In genomic region chr12:12592930-12593329, GRCh38 we compare ENCODE assay signal across 18 cellular contexts. TPM values are rescaled to one million over a fixed set of nuclear protein-coding genes. Genes with fewer than 3 reads are reported as not detected.
DNase-seq lines count a peak whose midpoint lies in the region; ATAC-seq, FAIRE-seq and TF ChIP-seq lines count a peak whose summit lies in the region.
"Had no signal": no experiment of that assay in that cellular context is flagged by ENCODE, and none has a peak within 500 bp of the region (broad histone marks: within the 10 kb centered on the region; RNA-seq: fewer than 3 reads in every experiment).

No MANE protein-coding gene starts in this region.

- H3K4me2 ChIP-seq in fibroblast of lung (ENCODE audit: extremely low read depth, insufficient read depth, low read length): no peak overlapping the region

- H3K9me3 Mint-ChIP-seq in T-helper 2 cell treated with Interferon-gamma antibody and Interleukin-4, amounts not matched to agents 5 μg/mL and 100 μg/mL, for 36 hours: peaks cover 4% of the 10 kb centered on the region
- H3K9me3 Mint-ChIP-seq: dendritic cell treated with granulocyte-macrophage colony-stimulating factor and Interleukin-4, amounts not matched to agents 40 ng/mL and 50 ng/mL, for 4 days had no signal

- no peaks in the 10 kb centered on the region for H3K79me2 ChIP-seq in fibroblast of lung (ENCODE audit: control insufficient read depth, insufficient read depth, low read length)

- TF ChIP-seq CTCF in fibroblast of lung (conservative IDR thresholded peaks at IDR 0.05 in 1 of 2, IDR thresholded peaks at IDR 0.05 in 1 of 2; ENCODE audit: low read depth in 1 of 2, low read length in 2 of 2): no peak

- H4K20me1 ChIP-seq in fibroblast of lung (ENCODE audit: control insufficient read depth, extremely low read depth, insufficient read depth, low read length): no peaks in the 10 kb centered on the region

- no peak overlapping the region for H3K27ac ChIP-seq in fibroblast of lung (ENCODE audit: insufficient read depth, low read length)
- H3K27ac ChIP-seq: esophagus squamous epithelium had no signal

- ATAC-seq in HG03196 (IDR thresholded peaks at IDR 0.05; ENCODE audit: unreplicated experiment): no peak

- peaks cover 9% of the 10 kb centered on the region for H3K27me3 Mint-ChIP-seq in T-helper 2 cell treated with Interferon-gamma antibody and Interleukin-4, amounts not matched to agents 5 μg/mL and 100 μg/mL, for 36 hours (ENCODE audit: low read depth)

- no peak overlapping the region for H3K9ac ChIP-seq in fibroblast of lung (ENCODE audit: insufficient read depth, low read length)

- DNase-seq in T-helper 2 cell treated with Interferon-gamma antibody and Interleukin-4, amounts not matched to agents 5 μg/mL and 100 μg/mL, for 36 hours (ENCODE audit: low spot score): no peak
- DNase-seq in T-helper 2 cell (no peak), RPMI7951 (ENCODE audit: low read depth) (peak; percentile 54), fibroblast of lung (ENCODE audit: low read depth in 2 of 2) (peak; percentile 11 to 71), urothelium cell line (ENCODE audit: low spot score) (peak; percentile 76), NCI-H1417 treated with DMSO at 0.1 percent for 48 hours (lab: John Stamatoyannopoulos, UW) (no peak), epidermal melanocyte (ENCODE audit: insufficient read length, low spot score) (no peak)
- DNase-seq: activated naive CD8-positive, alpha-beta T cell treated with anti-CD3 and anti-CD28 coated beads, Interleukin-2, amount 10 ng/mL, durations not matched to agents 7 days and 5 days; COR-L47; esophagus squamous epithelium; H7; midbrain; MM.1S; NCI-H2081 treated with DMSO at 0.1 percent for 48 hours; nucleus accumbens had no signal

- H3K9me3 ChIP-seq in fibroblast of lung (ENCODE audit: control insufficient read depth, insufficient read depth, low read depth, low read length): no peaks in the 10 kb centered on the region
- H3K9me3 ChIP-seq: esophagus squamous epithelium had no signal

- H2AFZ ChIP-seq in fibroblast of lung (ENCODE audit: low read length): no peak overlapping the region

- no peaks in the 10 kb centered on the region for H3K36me3 Mint-ChIP-seq in T-helper 2 cell treated with Interferon-gamma antibody and Interleukin-4, amounts not matched to agents 5 μg/mL and 100 μg/mL, for 36 hours (ENCODE audit: low read depth)

- peak overlapping the region; percentile 9 for H3K27ac Mint-ChIP-seq in T-helper 2 cell treated with Interferon-gamma antibody and Interleukin-4, amounts not matched to agents 5 μg/mL and 100 μg/mL, for 36 hours
- H3K27ac Mint-ChIP-seq: activated naive CD8-positive, alpha-beta T cell treated with anti-CD3 and anti-CD28 coated beads, Interleukin-2, amount 10 ng/mL, durations not matched to agents 7 days and 5 days; dendritic cell treated with granulocyte-macrophage colony-stimulating factor and Interleukin-4, amounts not matched to agents 40 ng/mL and 50 ng/mL, for 4 days had no signal

- H3K4me1 ChIP-seq in fibroblast of lung (ENCODE audit: control insufficient read depth, extremely low read depth, insufficient read depth, low read length): no peaks in the 10 kb centered on the region

- peaks cover 9% of the 10 kb centered on the region for H3K27me3 ChIP-seq in fibroblast of lung (ENCODE audit: control insufficient read depth, insufficient read depth, low read length)
- H3K27me3 ChIP-seq: esophagus squamous epithelium had no signal

- no peaks in the 10 kb centered on the region for H3K4me1 Mint-ChIP-seq in T-helper 2 cell treated with Interferon-gamma antibody and Interleukin-4, amounts not matched to agents 5 μg/mL and 100 μg/mL, for 36 hours (ENCODE audit: low read depth)

- no peaks in the 10 kb centered on the region for H3K36me3 ChIP-seq in fibroblast of lung (ENCODE audit: control insufficient read depth, insufficient read depth, low read length)
- H3K36me3 ChIP-seq: esophagus squamous epithelium had no signal

- no peak overlapping the region for H3K4me3 ChIP-seq in fibroblast of lung (replicated peaks in 1 of 4; ENCODE audit: control extremely low read depth in 1 of 4, insufficient read depth in 1 of 4, low read depth in 3 of 4, low read length in 4 of 4)
- H3K4me3 ChIP-seq: esophagus squamous epithelium had no signal

- peak; percentile 63 for FAIRE-seq in urothelium cell line (lab: Jason Lieb, UNC)
- FAIRE-seq: A204.1 had no signal

- H3K4me3 Mint-ChIP-seq in T-helper 2 cell treated with Interferon-gamma antibody and Interleukin-4, amounts not matched to agents 5 μg/mL and 100 μg/mL, for 36 hours: no peak overlapping the region
- H3K4me3 Mint-ChIP-seq: activated naive CD8-positive, alpha-beta T cell treated with anti-CD3 and anti-CD28 coated beads, Interleukin-2, amount 10 ng/mL, durations not matched to agents 7 days and 5 days; dendritic cell treated with granulocyte-macrophage colony-stimulating factor and Interleukin-4, amounts not matched to agents 40 ng/mL and 50 ng/mL, for 4 days had no signal

RNA-seq across cellular contexts. Expression of gene CREBL2, which starts 18.7 kb away (rescaled TPM):
- total RNA-seq in RPMI7951 (2014; rRNA removed; shearing (Covaris generic)): 25.4 and 26.2 TPM in 2 replicates
- 46.7 and 59.5 TPM in 2 replicates for total RNA-seq in fibroblast of lung
- 28.8 and 35.9 TPM in 2 replicates for polyA plus RNA-seq in fibroblast of lung
- 23.0 and 28.9 TPM in 2 replicates for polyA plus RNA-seq in fibroblast of lung (2012)
- polyA minus RNA-seq in fibroblast of lung (ENCODE audit: low replicate concordance): 5.8 and 12.3 TPM in 2 replicates

RNA-seq across cellular contexts. Expression of gene DUSP16, which starts 30.3 kb away (rescaled TPM):
- total RNA-seq in RPMI7951 (2014; rRNA removed; shearing (Covaris generic)): 6.0 and 7.9 TPM in 2 replicates
- 15.2 TPM in 2 replicates for total RNA-seq in fibroblast of lung
- 9.4 and 10.4 TPM in 2 replicates for polyA plus RNA-seq in fibroblast of lung
- 7.3 TPM in 2 replicates for polyA plus RNA-seq in fibroblast of lung (2012)
- 14.7 and 14.9 TPM in 2 replicates for polyA minus RNA-seq in fibroblast of lung (ENCODE audit: low replicate concordance)

Comparison
In these comparisons a context has a peak if more than half of its experiments do, and no peak if none do; other contexts are left out.
1. DNase-seq: peak in RPMI7951 (single experiment), fibroblast of lung (2 of 2) and urothelium cell line (single experiment); none in T-helper 2 cell treated with Interferon-gamma antibody and Interleukin-4, amounts not matched to agents 5 μg/mL and 100 μg/mL, for 36 hours (single experiment), T-helper 2 cell (0 of 5), NCI-H1417 treated with DMSO at 0.1 percent for 48 hours (single experiment) and epidermal melanocyte (single experiment).